In the genomic region with DNA sequence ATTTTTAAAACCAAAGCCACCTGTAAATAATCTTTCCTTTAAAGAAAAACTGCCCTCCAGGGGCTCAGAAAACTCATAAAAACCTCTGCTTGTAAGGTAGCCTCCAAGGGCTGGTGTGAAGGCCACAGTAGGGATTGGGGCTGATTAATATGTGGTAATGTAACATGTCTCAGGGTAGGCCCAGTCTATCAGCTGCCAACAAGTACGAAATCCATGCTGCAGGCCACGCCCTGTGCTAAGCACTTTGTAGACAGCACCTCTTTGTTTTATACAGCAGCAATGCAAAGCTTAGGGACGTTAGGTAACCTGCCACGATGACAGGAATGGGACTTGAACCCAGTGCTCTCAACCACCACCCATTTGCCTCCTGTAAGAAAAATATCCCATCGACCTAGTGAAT, we compare ENCODE assay signal across 21 cellular contexts.
A peak's percentile ranks its signal among the peaks of the same experiment; 100 is the strongest.
DNase-seq lines count a peak whose midpoint lies in the region; ATAC-seq and TF ChIP-seq lines count a peak whose summit lies in the region.
"Had no signal": no experiment of that assay in that cellular context is flagged by ENCODE, and none has a peak within 500 bp of the region (broad histone marks: within the 10 kb centered on the region; RNA-seq: fewer than 3 reads in every experiment).

No MANE protein-coding gene starts in this region.

- H3K27ac ChIP-seq in right atrium auricular region, result peak overlapping the region; percentile 16 to 67
- H3K27ac ChIP-seq: prostate gland, VCaP had no signal

- H3K27me3 ChIP-seq in right atrium auricular region, result no peaks in the 10 kb centered on the region

- no peaks in the 10 kb centered on the region for H3K4me1 ChIP-seq in right atrium auricular region
- H3K4me1 ChIP-seq: prostate gland had no signal

- H3K4me3 ChIP-seq in right atrium auricular region, result no peak overlapping the region
- H3K4me3 ChIP-seq in cardiac fibroblast (replicated peaks in 1 of 2; ENCODE audit: low read depth in 2 of 2, low read length in 2 of 2), result no peak overlapping the region
- H3K4me3 ChIP-seq: prostate gland had no signal

- intact Hi-C loops in Right ventricle myocardium inferior (cut with DNase I), result no loop called here

- no peak for ATAC-seq in Right ventricle myocardium inferior
- ATAC-seq: activated CD8-positive, alpha-beta T cell treated with anti-CD3 and anti-CD28 coated beads, Interleukin-2, amount 10 ng/mL, durations not matched to agents 7 days and 5 days; naive thymus-derived CD4-positive, alpha-beta T cell had no signal

- no peaks in the 10 kb centered on the region for H3K9me3 ChIP-seq in right atrium auricular region
- H3K9me3 ChIP-seq: prostate gland had no signal

- DNase-seq in right atrium auricular region (ENCODE audit: low spot score), result no peak
- no peak for DNase-seq in Right ventricle myocardium inferior (ENCODE audit: missing footprints)
- peak; percentile 19 to 46 for DNase-seq in cardiac fibroblast (ENCODE audit: low read depth in 2 of 2)
- peak; percentile 27 for DNase-seq in myocyte (ENCODE audit: low read depth)
- DNase-seq in stimulated activated CD4-positive, alpha-beta T cell treated with anti-CD3 and anti-CD28 coated beads, Interleukin-2, amount 100 ng/mL, for 24 hours, result no peak
- no peak for DNase-seq in medulla oblongata (ENCODE audit: extremely low spot score)
- DNase-seq in dedifferentiated amniotic fluid mesenchymal stem cell (ENCODE audit: extremely low spot score), result no peak
- DNase-seq in DMS53 treated with DMSO at 0.1 percent for 48 hours (lab: John Stamatoyannopoulos, UW; ENCODE audit: unreplicated experiment), result no peak
- DNase-seq: activated CD8-positive, alpha-beta T cell treated with anti-CD3 and anti-CD28 coated beads, Interleukin-2, amount 10 ng/mL, durations not matched to agents 7 days and 5 days; CD8-positive, alpha-beta memory T cell; cortex of kidney; erythroblast; H9; hippocampal formation; MM.1S; naive thymus-derived CD4-positive, alpha-beta T cell; NCI-H2029; NCI-H524; SW 1271 had no signal

- H3K36me3 ChIP-seq in right atrium auricular region, result no peaks in the 10 kb centered on the region
- H3K36me3 ChIP-seq: prostate gland had no signal

- TF ChIP-seq CTCF in right atrium auricular region (IDR thresholded peaks at IDR 0.05) (no peak), cardiac fibroblast (IDR thresholded peaks at IDR 0.05; ENCODE audit: low read depth, low read length) (no peak)

Comparison
In these comparisons a context has a peak if more than half of its experiments do, and no peak if none do; other contexts are left out.
1. DNase-seq: peak in cardiac fibroblast (2 of 2) and myocyte (single experiment); none in right atrium auricular region (single experiment), Right ventricle myocardium inferior (single experiment), stimulated activated CD4-positive, alpha-beta T cell treated with anti-CD3 and anti-CD28 coated beads, Interleukin-2, amount 100 ng/mL, for 24 hours (0 of 2), medulla oblongata (single experiment), dedifferentiated amniotic fluid mesenchymal stem cell (single experiment) and DMS53 treated with DMSO at 0.1 percent for 48 hours (single experiment).